Comparison of ENCODE assay signal across 18 cellular contexts in genomic region chr13:35694031-35694430, GRCh38.
A peak's percentile ranks its signal among the peaks of the same experiment; 100 is the strongest.
DNase-seq lines count a peak whose midpoint lies in the region; ATAC-seq, FAIRE-seq and TF ChIP-seq lines count a peak whose summit lies in the region.
"Had no signal": no experiment of that assay in that cellular context is flagged by ENCODE, and none has a peak within 500 bp of the region (broad histone marks: within the 10 kb centered on the region; RNA-seq: fewer than 3 reads in every experiment).

No MANE protein-coding gene starts in this region.

- H4K91ac ChIP-seq in H9 (ENCODE audit: insufficient read length, low read depth, low read length): no peak overlapping the region
- no peak overlapping the region; the same call in 1 of the 2 replicates for H4K91ac ChIP-seq in IMR-90 (ENCODE audit: insufficient read depth, low read depth, low read length)

- H3K27me3 ChIP-seq in H9 (ENCODE audit: insufficient read depth, low read length) (no peaks in the 10 kb centered on the region), IMR-90 (ENCODE audit: control insufficient read depth, insufficient read depth, low read length) (no peaks in the 10 kb centered on the region), hepatocyte (no peaks in the 10 kb centered on the region), HepG2 (ENCODE audit: control insufficient read depth in 1 of 2, insufficient read depth in 2 of 2, low read length in 2 of 2) (peaks cover 0 to 7% of the 10 kb centered on the region in 2 experiments; a peak in 2 of 5 replicates)

- H3K56ac ChIP-seq in H9 (ENCODE audit: insufficient read length, low read depth, low read length): no peak overlapping the region
- no peak overlapping the region for H3K56ac ChIP-seq in IMR-90 (ENCODE audit: extremely low read depth, insufficient read depth, low read length)

- H3K9me1 ChIP-seq in IMR-90 (ENCODE audit: insufficient read depth, low read length): peaks cover 8% of the 10 kb centered on the region

- DNase-seq in H9 (peak; percentile 4), IMR-90 (no peak), hepatocyte (ENCODE audit: low spot score) (no peak), HepG2 (ENCODE audit: low spot score) (no peak)
- DNase-seq: C1 segment of cervical spinal cord; Calu3; CD4-positive, alpha-beta memory T cell; COR-L47; DMS53; DMS79 treated with DMSO at 0.1 percent for 48 hours; GF-D8; HFFc6 had no signal

- TF ChIP-seq EP300 in HepG2 (IDR thresholded peaks at IDR 0.05; ENCODE audit: low read depth in 2 of 2, low read length in 2 of 2) (no peak), HepG2 (CRISPR knock-in tag; IDR thresholded peaks at IDR 0.05; ENCODE audit: borderline replicate concordance) (no peak)

- H3K27me3 Mint-ChIP-seq in H9 (ENCODE audit: low read depth): no peaks in the 10 kb centered on the region
- H3K27me3 Mint-ChIP-seq: CD4-positive, alpha-beta memory T cell had no signal

- ATAC-seq in IMR-90 (ENCODE audit: low read depth) (no peak), HG02678 (IDR thresholded peaks at IDR 0.05; ENCODE audit: unreplicated experiment) (no peak), HG03571 (IDR thresholded peaks at IDR 0.05; ENCODE audit: unreplicated experiment) (no peak), HepG2 (no peak)
- ATAC-seq: GM23338 had no signal

- no peak overlapping the region for H3T11ph ChIP-seq in H9 (ENCODE audit: low read length)

- in situ Hi-C loops in IMR-90 (cut with MboI; ENCODE audit: low sequenced_read_pairs): no loop called here
- in situ Hi-C loops in HepG2 (cut with HindIII; ENCODE audit: extremely low pct_ligation_motif_present, low pct_unique_long_range_greater_than_20kb): no loop called here

- no TSS peak for BruUV-seq in IMR-90 (replicated peaks; lab: Mats Ljungman, UMichigan)
- BruUV-seq in HepG2 (replicated peaks; lab: Mats Ljungman, UMichigan): no TSS peak

- H3K4me3 ChIP-seq in IMR-90 (ENCODE audit: insufficient read depth, low read depth, low read length) (no peak overlapping the region), hepatocyte (no peak overlapping the region), HepG2 (replicated peaks in 1 of 3; ENCODE audit: insufficient read depth in 1 of 3, low read depth in 2 of 3, low read length in 3 of 3) (no peak overlapping the region)
- H3K4me3 ChIP-seq: GM23338, HAP-1 had no signal

- H3K18ac ChIP-seq in H9 (ENCODE audit: insufficient read length, low read depth, low read length) (no peak overlapping the region), IMR-90 (ENCODE audit: low read depth, low read length) (peak overlapping the region; percentile 54; the same call in 1 of the 2 replicates)

- no peaks in the 10 kb centered on the region for H3K23me2 ChIP-seq in H9 (ENCODE audit: insufficient read length, low read depth, low read length, poor library complexity, severe bottlenecking)

- no peaks in the 10 kb centered on the region for H4K20me1 ChIP-seq in H9 (ENCODE audit: control insufficient read depth, insufficient read depth, insufficient read length)
- H4K20me1 ChIP-seq in IMR-90 (ENCODE audit: insufficient read depth, low read length): no peaks in the 10 kb centered on the region
- no peaks in the 10 kb centered on the region for H4K20me1 ChIP-seq in hepatocyte (ENCODE audit: insufficient read depth, poor library complexity, severe bottlenecking)
- no peaks in the 10 kb centered on the region for H4K20me1 ChIP-seq in HepG2 (ENCODE audit: insufficient read depth, low read length)

- H2BK120ac ChIP-seq in H9 (ENCODE audit: low read depth, low read length, poor library complexity, severe bottlenecking) (no peak overlapping the region), IMR-90 (ENCODE audit: low read depth, low read length) (peak overlapping the region; percentile 10; the same call in 1 of the 2 replicates)

- dilution Hi-C loops in IMR-90 (cut with HindIII; ENCODE audit: low sequenced_read_pairs, unreplicated experiment): no loop called here

- no CpG with 5 or more reads among the region's 13 CpGs for WGBS in H9 (ENCODE audit: extremely low coverage, insufficient read length, low lambda C conversion rate)
- WGBS in IMR-90 (ENCODE audit: extremely low coverage in 2 of 2, insufficient read length in 1 of 2), 2 experiments: no CpG with 5 or more reads among the region's 13 CpGs
- WGBS in hepatocyte (ENCODE audit: low lambda C conversion rate, missing lambda C conversion rate): 78% methylated on average over 13 of the region's 13 CpGs
- WGBS in HepG2 (ENCODE audit: low lambda C conversion rate): 24% methylated on average over 13 of the region's 13 CpGs

- H3K36me3 ChIP-seq in IMR-90 (ENCODE audit: control insufficient read depth, insufficient read depth, low read length) (no peaks in the 10 kb centered on the region), hepatocyte (replicated peaks; ENCODE audit: insufficient read depth, low read depth) (no peaks in the 10 kb centered on the region), HepG2 (replicated peaks in 1 of 2; ENCODE audit: control insufficient read depth in 1 of 2, insufficient read depth in 2 of 2, low read length in 2 of 2) (no peaks in the 10 kb centered on the region)
- H3K36me3 ChIP-seq: HAP-1 had no signal

- POLR2A ChIA-PET in IMR-90 (lab: Charles Lee; ENCODE audit: unreplicated experiment) (no interaction called here), HepG2 (lab: Yijun Ruan, JAX) (no interaction called here)

- H4K8ac ChIP-seq in H9 (replicated peaks; ENCODE audit: insufficient read length, low read depth, low read length) (no peak overlapping the region), IMR-90 (ENCODE audit: low read depth in 2 of 2, low read length in 2 of 2) (no peak overlapping the region)

- no peak overlapping the region for H2BK15ac ChIP-seq in H9 (ENCODE audit: low read depth, low read length)
- peak overlapping the region; percentile 14; the same call in 1 of the 3 replicates for H2BK15ac ChIP-seq in IMR-90 (ENCODE audit: low read depth, low read length)

- TF ChIP-seq POLR2A in IMR-90 (IDR thresholded peaks at IDR 0.05; ENCODE audit: low read depth, low read length) (no peak), HepG2 (IDR thresholded peaks at IDR 0.05; ENCODE audit: insufficient read depth in 1 of 2, low read depth in 2 of 2, low read length in 2 of 2) (no peak)

- FAIRE-seq in HepG2 (lab: Jason Lieb, UNC): no peak
- FAIRE-seq: GM12891, GM18507 had no signal

- H4K5ac ChIP-seq in H9 (ENCODE audit: insufficient read length, low read depth, low read length): no peak overlapping the region
- H4K5ac ChIP-seq in IMR-90 (ENCODE audit: low read depth, low read length): peak overlapping the region; percentile 4; the same call in 1 of the 2 replicates

- H3K79me2 ChIP-seq in H9 (ENCODE audit: insufficient read depth, low read length) (no peaks in the 10 kb centered on the region), hepatocyte (no peaks in the 10 kb centered on the region), HepG2 (ENCODE audit: insufficient read depth, low read length) (no peaks in the 10 kb centered on the region)

- TF ChIP-seq CTCF in H9 (conservative IDR thresholded peaks at IDR 0.05) (no peak), IMR-90 (conservative IDR thresholded peaks at IDR 0.05; ENCODE audit: low read depth, low read length) (no peak), hepatocyte (IDR thresholded peaks at IDR 0.05; ENCODE audit: poor library complexity) (no peak), HepG2 (CRISPR knock-in tag; IDR thresholded peaks at IDR 0.05) (no peak)

- TF ChIP-seq RAD21 in IMR-90 (IDR thresholded peaks at IDR 0.05; ENCODE audit: low read length): no peak
- no peak for TF ChIP-seq RAD21 in HepG2 (CRISPR knock-in tag; IDR thresholded peaks at IDR 0.05)

- no peak overlapping the region for H3K27ac Mint-ChIP-seq in H9
- H3K27ac Mint-ChIP-seq: CD4-positive, alpha-beta memory T cell; GM23338; HFFc6 had no signal

- H3K36me3 Mint-ChIP-seq in H9 (ENCODE audit: insufficient read depth in 1 of 3, low read depth in 3 of 3): no peaks in the 10 kb centered on the region
- H3K36me3 Mint-ChIP-seq: CD4-positive, alpha-beta memory T cell had no signal

- H3K4me1 ChIP-seq in H9 (ENCODE audit: insufficient read depth, low read length): peaks cover 6% of the 10 kb centered on the region; the same call in 1 of the 2 replicates
- peaks cover 30% of the 10 kb centered on the region for H3K4me1 ChIP-seq in IMR-90 (ENCODE audit: control insufficient read depth, insufficient read depth, low read length)
- H3K4me1 ChIP-seq in hepatocyte (ENCODE audit: insufficient read depth): peaks cover 21% of the 10 kb centered on the region
- H3K4me1 ChIP-seq in HepG2 (ENCODE audit: insufficient read depth, low read length): peaks cover 7% of the 10 kb centered on the region; the same call in 1 of the 2 replicates
- H3K4me1 ChIP-seq: HAP-1 had no signal

- H3K27ac ChIP-seq in H9 (ENCODE audit: insufficient read length, low read depth, low read length) (no peak overlapping the region), IMR-90 (ENCODE audit: insufficient read depth, low read length) (peak overlapping the region; percentile 60; the same call in 1 of the 2 replicates), hepatocyte (peak overlapping the region; percentile 78), HepG2 (ENCODE audit: extremely low read length, insufficient read depth, low read length) (no peak overlapping the region)

- H3K79me1 ChIP-seq in H9 (ENCODE audit: insufficient read depth, low read depth, low read length, poor library complexity, severe bottlenecking) (no peaks in the 10 kb centered on the region), IMR-90 (ENCODE audit: low read depth in 1 of 2, low read length in 2 of 2) (no peaks in the 10 kb centered on the region)

- H3K14ac ChIP-seq in H9 (ENCODE audit: insufficient read depth, low read length) (no peak overlapping the region), IMR-90 (replicated peaks; ENCODE audit: low read depth, low read length) (no peak overlapping the region)

- no peaks in the 10 kb centered on the region for H3K9me2 ChIP-seq in hepatocyte (replicated peaks; ENCODE audit: insufficient read depth)

- intact Hi-C loops in IMR-90 (cut with micrococcal nuclease) (no loop called here), HepG2 (cut with micrococcal nuclease; ENCODE audit: unreplicated experiment) (no loop called here)

- H3K4me1 Mint-ChIP-seq in H9: peaks cover 13 to 21% of the 10 kb centered on the region in 2 experiments
- H3K4me1 Mint-ChIP-seq: CD4-positive, alpha-beta memory T cell had no signal

- H3K9me3 ChIP-seq in H9 (ENCODE audit: control insufficient read depth, low read depth, low read length): no peaks in the 10 kb centered on the region
- H3K9me3 ChIP-seq in IMR-90 (ENCODE audit: control insufficient read depth, insufficient read depth, low read length): no peaks in the 10 kb centered on the region
- no peaks in the 10 kb centered on the region for H3K9me3 ChIP-seq in hepatocyte (ENCODE audit: low read depth)
- no peaks in the 10 kb centered on the region for H3K9me3 ChIP-seq in HepG2 (ENCODE audit: low read length)
- H3K9me3 ChIP-seq: HAP-1 had no signal

- no peak overlapping the region for H3K4me3 Mint-ChIP-seq in H9
- H3K4me3 Mint-ChIP-seq: CD4-positive, alpha-beta memory T cell; GM23338; HFFc6 had no signal

- H2AK5ac ChIP-seq in H9 (ENCODE audit: insufficient read length, low read length) (no peak overlapping the region), IMR-90 (ENCODE audit: low read depth, low read length) (peak overlapping the region; percentile 56)

- H2AK9ac ChIP-seq in IMR-90 (replicated peaks; ENCODE audit: low read depth, low read length, poor library complexity): no peak overlapping the region

- no peak overlapping the region for H2BK20ac ChIP-seq in H9 (ENCODE audit: low read depth, low read length, poor library complexity, severe bottlenecking)
- peak overlapping the region; percentile 2 for H2BK20ac ChIP-seq in IMR-90 (ENCODE audit: low read depth, low read length)

- no peak overlapping the region for H3K4ac ChIP-seq in H9 (ENCODE audit: low read depth, low read length)
- peak overlapping the region; percentile 19; the same call in 1 of the 2 replicates for H3K4ac ChIP-seq in IMR-90 (ENCODE audit: low read depth, low read length)

- H3K4me2 ChIP-seq in H9 (ENCODE audit: insufficient read depth, insufficient read length, low read length) (no peak overlapping the region), IMR-90 (ENCODE audit: low read depth, low read length) (no peak overlapping the region), hepatocyte (peak overlapping the region; percentile 40), HepG2 (ENCODE audit: low read depth, low read length) (no peak overlapping the region)
- H3K4me2 ChIP-seq: GM23338 had no signal

- H2BK5ac ChIP-seq in H9 (ENCODE audit: insufficient read length, low read length) (no peak overlapping the region), IMR-90 (ENCODE audit: low read depth, low read length, poor library complexity, severe bottlenecking) (no peak overlapping the region)

- H3K9ac ChIP-seq in H9 (ENCODE audit: extremely low read depth, insufficient read length, low read length) (no peak overlapping the region), IMR-90 (ENCODE audit: low read depth, low read length) (no peak overlapping the region), HepG2 (ENCODE audit: insufficient read depth, low read depth, low read length) (no peak overlapping the region)

- H3K23ac ChIP-seq in H9 (ENCODE audit: insufficient read length, low read depth, low read length) (no peak overlapping the region), IMR-90 (ENCODE audit: low read depth, low read length) (no peak overlapping the region)

- no peaks in the 10 kb centered on the region for H3K9me3 Mint-ChIP-seq in H9
- H3K9me3 Mint-ChIP-seq: GM23338, HFFc6 had no signal

- CTCF ChIA-PET in IMR-90 (lab: Yijun Ruan, JAX): no interaction called here
- CTCF ChIA-PET in HepG2 (lab: Yijun Ruan, JAX; ENCODE audit: low intra/inter-chr PET ratio, low total read pairs): no interaction called here

- no peak overlapping the region for H2BK12ac ChIP-seq in H9 (ENCODE audit: insufficient read length, low read depth, low read length)

- H2AFZ ChIP-seq in H9 (ENCODE audit: low read length) (no peak overlapping the region), IMR-90 (replicated peaks; ENCODE audit: low read length, poor library complexity) (no peak overlapping the region), hepatocyte (no peak overlapping the region), HepG2 (ENCODE audit: low read length) (no peak overlapping the region)

Comparison
In these comparisons a context has a peak if more than half of its experiments do, and no peak if none do; other contexts are left out.
1. H3K27ac ChIP-seq: peak in IMR-90 (single experiment) and hepatocyte (single experiment); none in H9 (single experiment) and HepG2 (single experiment).